Comparison of ENCODE assay signal across 8 cellular contexts in genomic region chr11:31487848-31488247, GRCh38. TPM values are rescaled to one million over a fixed set of nuclear protein-coding genes. Genes with fewer than 3 reads are reported as not detected.
A peak's percentile ranks its signal among the peaks of the same experiment; 100 is the strongest.
DNase-seq lines count a peak whose midpoint lies in the region; ATAC-seq and TF ChIP-seq lines count a peak whose summit lies in the region.

No MANE protein-coding gene starts in this region.

- DNase-seq in AG10803 (ENCODE audit: low read depth) (peak; percentile 68), NCI-H460 (ENCODE audit: extremely low read depth, low read depth) (peak; percentile 23), epithelial cell of proximal tubule (ENCODE audit: low read depth) (no peak), pulmonary artery endothelial cell (ENCODE audit: low read depth, low spot score) (peak; percentile 30), KG1 (lab: John Stamatoyannopoulos, UW) (no peak), OCI-M2 (lab: John Stamatoyannopoulos, UW; ENCODE audit: unreplicated experiment) (no peak)

- ATAC-seq in GM18868 (IDR thresholded peaks at IDR 0.05; ENCODE audit: unreplicated experiment) = peak; percentile 72
- ATAC-seq in HG02852 (IDR thresholded peaks at IDR 0.05; ENCODE audit: unreplicated experiment) = no peak

- TF ChIP-seq CTCF in AG10803 (conservative IDR thresholded peaks at IDR 0.05; ENCODE audit: low read length) (peak; percentile 64), epithelial cell of proximal tubule (conservative IDR thresholded peaks at IDR 0.05; ENCODE audit: low read depth, low read length) (peak; percentile 63)

- H3K4me3 ChIP-seq in AG10803 (ENCODE audit: low read length) (no peak overlapping the region), epithelial cell of proximal tubule (ENCODE audit: low read depth, low read length) (no peak overlapping the region)

RNA-seq across cellular contexts. Expression of gene IMMP1L, which starts 21.6 kb away (rescaled TPM):
- 30.2 and 33.8 TPM in 2 replicates for total RNA-seq in NCI-H460 (2014; rRNA removed; shearing (Covaris generic))
- 25.4 and 49.9 TPM in 2 replicates for polyA plus RNA-seq in NCI-H460 (2014; cell fraction: nucleus; rRNA removed)
- total RNA-seq in epithelial cell of proximal tubule (26.2 and 43.5 TPM in 2 replicates), pulmonary artery endothelial cell (7.2 and 9.1 TPM in 2 replicates)

RNA-seq across cellular contexts. Expression of gene ELP4, which starts 21.7 kb away (rescaled TPM):
- 18.5 and 21.6 TPM in 2 replicates for total RNA-seq in NCI-H460 (2014; rRNA removed; shearing (Covaris generic))
- 8.2 and 13.2 TPM in 2 replicates for polyA plus RNA-seq in NCI-H460 (2014; cell fraction: nucleus; rRNA removed)
- total RNA-seq in epithelial cell of proximal tubule (16.7 and 19.1 TPM in 2 replicates), pulmonary artery endothelial cell (15.0 and 21.3 TPM in 2 replicates)

Comparison
In these comparisons a context has a peak if more than half of its experiments do, and no peak if none do; other contexts are left out.
1. DNase-seq: peak in AG10803 (single experiment), NCI-H460 (single experiment) and pulmonary artery endothelial cell (single experiment); none in epithelial cell of proximal tubule (single experiment), KG1 (single experiment) and OCI-M2 (single experiment).